Comparison of ENCODE assay signal across 14 cellular contexts in genomic region chr5:107430077-107430625, GRCh38.
DNase-seq lines count a peak whose midpoint lies in the region; ATAC-seq and TF ChIP-seq lines count a peak whose summit lies in the region.
"Had no signal": no experiment of that assay in that cellular context is flagged by ENCODE, and none has a peak within 500 bp of the region (broad histone marks: within the 10 kb centered on the region; RNA-seq: fewer than 3 reads in every experiment).

No MANE protein-coding gene starts in this region.

- peak overlapping the region; percentile 47 for H3K27ac ChIP-seq in neutrophil
- H3K27ac ChIP-seq: VCaP had no signal

- no peaks in the 10 kb centered on the region for H3K27me3 ChIP-seq in neutrophil

- DNase-seq in NCI-H1105 treated with DMSO at 0.1 percent for 48 hours (lab: John Stamatoyannopoulos, UW) (peak; percentile 49), NCI-H1105 (lab: John Stamatoyannopoulos, UW) (no peak), NCI-H69 (lab: John Stamatoyannopoulos, UW) (peak; percentile 55), dermis blood vessel endothelial cell (peak; percentile 43), HK-2 (ENCODE audit: unreplicated experiment) (no peak), DMS114 treated with DMSO at 0.1 percent for 48 hours (lab: John Stamatoyannopoulos, UW; ENCODE audit: unreplicated experiment) (no peak)
- DNase-seq: activated CD8-positive, alpha-beta memory T cell treated with anti-CD3 and anti-CD28 coated beads, Interleukin-2, amount 50 U/mL, for 4 hours; activated naive CD8-positive, alpha-beta T cell treated with anti-CD3 and anti-CD28 coated beads, Interleukin-2, amount 50 U/mL, for 24 hours; effector memory CD4-positive, alpha-beta T cell; NCI-H1417 treated with DMSO at 0.1 percent for 48 hours had no signal

- no peaks in the 10 kb centered on the region for H3K9me3 ChIP-seq in neutrophil

- H3K4me1 Mint-ChIP-seq in stimulated activated memory B cell treated with anti-CD40 and anti-IgM and Interleukin-4, amounts not matched to agents 10 μg/mL and 1 μg/mL and 100 μg/mL, for 72 hours, result no peaks in the 10 kb centered on the region
- H3K4me1 Mint-ChIP-seq: activated naive CD8-positive, alpha-beta T cell treated with anti-CD3 and anti-CD28 coated beads, Interleukin-2, amount 50 U/mL, for 24 hours had no signal

- H3K27ac Mint-ChIP-seq in stimulated activated memory B cell treated with anti-CD40 and anti-IgM and Interleukin-4, amounts not matched to agents 10 μg/mL and 1 μg/mL and 100 μg/mL, for 72 hours, result no peak overlapping the region
- H3K27ac Mint-ChIP-seq: activated naive CD8-positive, alpha-beta T cell treated with anti-CD3 and anti-CD28 coated beads, Interleukin-2, amount 50 U/mL, for 24 hours had no signal

- no peak overlapping the region for H3K4me3 ChIP-seq in neutrophil (ENCODE audit: low read depth in 1 of 2, low read length in 1 of 2)

- H3K27me3 Mint-ChIP-seq in stimulated activated memory B cell treated with anti-CD40 and anti-IgM and Interleukin-4, amounts not matched to agents 10 μg/mL and 1 μg/mL and 100 μg/mL, for 72 hours, result no peaks in the 10 kb centered on the region
- H3K27me3 Mint-ChIP-seq: activated naive CD8-positive, alpha-beta T cell treated with anti-CD3 and anti-CD28 coated beads, Interleukin-2, amount 50 U/mL, for 24 hours had no signal

- no peak for ATAC-seq in stimulated activated memory B cell treated with anti-CD40 and anti-IgM and Interleukin-4, amounts not matched to agents 10 μg/mL and 1 μg/mL and 100 μg/mL, for 72 hours
- ATAC-seq: activated naive CD8-positive, alpha-beta T cell treated with anti-CD3 and anti-CD28 coated beads, Interleukin-2, amount 50 U/mL, for 24 hours; sciatic nerve had no signal

- H3K9me3 Mint-ChIP-seq in stimulated activated memory B cell treated with anti-CD40 and anti-IgM and Interleukin-4, amounts not matched to agents 10 μg/mL and 1 μg/mL and 100 μg/mL, for 72 hours, result no peaks in the 10 kb centered on the region
- H3K9me3 Mint-ChIP-seq: activated naive CD8-positive, alpha-beta T cell treated with anti-CD3 and anti-CD28 coated beads, Interleukin-2, amount 50 U/mL, for 24 hours had no signal

- H3K4me1 ChIP-seq in neutrophil (ENCODE audit: control insufficient read depth in 1 of 2, insufficient read depth in 1 of 2, low read depth in 1 of 2, low read length in 1 of 2), result peaks cover 36 to 39% of the 10 kb centered on the region in 2 experiments

- H3K36me3 Mint-ChIP-seq in stimulated activated memory B cell treated with anti-CD40 and anti-IgM and Interleukin-4, amounts not matched to agents 10 μg/mL and 1 μg/mL and 100 μg/mL, for 72 hours, result no peaks in the 10 kb centered on the region

- H3K36me3 ChIP-seq in neutrophil, result no peaks in the 10 kb centered on the region

- TF ChIP-seq CTCF in neutrophil (IDR thresholded peaks at IDR 0.05), result no peak

- H3K4me3 Mint-ChIP-seq in stimulated activated memory B cell treated with anti-CD40 and anti-IgM and Interleukin-4, amounts not matched to agents 10 μg/mL and 1 μg/mL and 100 μg/mL, for 72 hours, result no peak overlapping the region
- H3K4me3 Mint-ChIP-seq: activated naive CD8-positive, alpha-beta T cell treated with anti-CD3 and anti-CD28 coated beads, Interleukin-2, amount 50 U/mL, for 24 hours had no signal

Comparison
In these comparisons a context has a peak if more than half of its experiments do, and no peak if none do; other contexts are left out.
1. DNase-seq: peak in NCI-H1105 treated with DMSO at 0.1 percent for 48 hours (single experiment), NCI-H69 (single experiment) and dermis blood vessel endothelial cell (single experiment); none in NCI-H1105 (single experiment), HK-2 (single experiment) and DMS114 treated with DMSO at 0.1 percent for 48 hours (single experiment).